In the genomic region with DNA sequence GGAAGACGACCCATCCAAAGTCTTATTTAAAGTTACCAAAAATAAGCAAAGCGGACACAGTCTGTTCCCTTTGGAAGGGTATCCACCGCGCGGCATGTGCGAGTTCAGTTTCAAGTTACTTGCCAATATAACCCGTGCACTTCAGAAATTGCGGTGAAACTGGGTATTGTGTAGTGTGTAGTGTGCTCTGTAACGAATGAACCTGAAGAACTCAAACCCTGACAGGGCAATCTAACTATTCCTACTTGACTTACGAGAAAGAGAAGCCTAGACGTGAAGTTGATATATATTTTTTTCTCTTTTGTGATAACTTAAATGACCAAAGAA, we compare ENCODE assay signal across 8 cellular contexts. TPM values are rescaled to one million over a fixed set of nuclear protein-coding genes. Genes with fewer than 3 reads are reported as not detected.
DNase-seq lines count a peak whose midpoint lies in the region; ATAC-seq and TF ChIP-seq lines count a peak whose summit lies in the region.

No MANE protein-coding gene starts in this region.

- no peaks in the 10 kb centered on the region for H3K27me3 ChIP-seq in right cardiac atrium (ENCODE audit: control insufficient read depth, insufficient read depth)

- peak; percentile 51 for DNase-seq in NCI-H748 (lab: John Stamatoyannopoulos, UW; ENCODE audit: unreplicated experiment)
- no peak for DNase-seq in NCI-H748 treated with DMSO at 0.1 percent for 48 hours (lab: John Stamatoyannopoulos, UW)
- DNase-seq in activated CD8-positive, alpha-beta T cell treated with anti-CD3 and anti-CD28 coated beads for 36 hours = peak; percentile 64
- DNase-seq in right cardiac atrium = no peak
- peak; percentile 60 for DNase-seq in stimulated activated CD8-positive, alpha-beta memory T cell treated with anti-CD3 and anti-CD28 coated beads, Interleukin-4, amount 100 ng/mL, for 48 hours
- DNase-seq in effector CD8-positive, alpha-beta T cell (lab: John Stamatoyannopoulos, UW) = no peak
- no peak for DNase-seq in cortex of kidney (lab: John Stamatoyannopoulos, UW)
- DNase-seq in cerebellum (ENCODE audit: low spot score) = no peak

- peaks cover 16% of the 10 kb centered on the region for H3K36me3 Mint-ChIP-seq in activated CD8-positive, alpha-beta T cell treated with anti-CD3 and anti-CD28 coated beads for 36 hours (ENCODE audit: low read depth)

- peak overlapping the region; percentile 95 for H3K4me3 ChIP-seq in right cardiac atrium (ENCODE audit: low read length)

- H3K4me1 Mint-ChIP-seq in activated CD8-positive, alpha-beta T cell treated with anti-CD3 and anti-CD28 coated beads for 36 hours (ENCODE audit: low read depth) = peaks cover 54% of the 10 kb centered on the region

- 6% methylated on average over 11 of the region's 11 CpGs for WGBS in right cardiac atrium

- no peak for ATAC-seq in activated CD8-positive, alpha-beta T cell treated with anti-CD3 and anti-CD28 coated beads for 36 hours
- ATAC-seq in right cardiac atrium = no peak

- intact Hi-C loops in activated CD8-positive, alpha-beta T cell treated with anti-CD3 and anti-CD28 coated beads for 36 hours (cut with micrococcal nuclease) = loop anchor here (5.0 to 10.0 kb wide), 4 partner anchors 96 to 364 kb away; partner anchors contain the start of gene PJA2
- intact Hi-C loops in right cardiac atrium (cut with DNase I) = no loop called here

- POLR2A ChIA-PET in activated CD8-positive, alpha-beta T cell treated with anti-CD3 and anti-CD28 coated beads for 36 hours (lab: Charles Lee) = interaction anchor here (1.1 to 2.5 kb wide), 4 partner anchors 16 to 281 kb away, joined by 3 to 6 read pairs (median 4); partner anchors contain the start of gene PJA2

- peak overlapping the region; percentile 93 for H3K27ac Mint-ChIP-seq in activated CD8-positive, alpha-beta T cell treated with anti-CD3 and anti-CD28 coated beads for 36 hours

- peak; percentile 19 for TF ChIP-seq CTCF in activated CD8-positive, alpha-beta T cell treated with anti-CD3 and anti-CD28 coated beads for 36 hours (IDR thresholded peaks at IDR 0.05)

- H3K9me3 Mint-ChIP-seq in activated CD8-positive, alpha-beta T cell treated with anti-CD3 and anti-CD28 coated beads for 36 hours = peaks cover 1% of the 10 kb centered on the region

- H3K27me3 Mint-ChIP-seq in activated CD8-positive, alpha-beta T cell treated with anti-CD3 and anti-CD28 coated beads for 36 hours = no peaks in the 10 kb centered on the region

- H3K4me1 ChIP-seq in right cardiac atrium (ENCODE audit: control insufficient read depth, insufficient read depth, low read length) = peaks cover 2% of the 10 kb centered on the region

- H3K4me3 Mint-ChIP-seq in activated CD8-positive, alpha-beta T cell treated with anti-CD3 and anti-CD28 coated beads for 36 hours = peak overlapping the region; percentile 91

- no peaks in the 10 kb centered on the region for H3K9me3 ChIP-seq in right cardiac atrium (ENCODE audit: control insufficient read depth, low read length)

- H3K27ac ChIP-seq in right cardiac atrium (ENCODE audit: low read length) = no peak overlapping the region

- CTCF ChIA-PET in activated CD8-positive, alpha-beta T cell treated with anti-CD3 and anti-CD28 coated beads for 36 hours (lab: Charles Lee) = interaction anchor here (1.5 kb wide), 1 partner anchor 95 kb away, joined by 5 read pairs; no protein-coding TSS in a partner anchor

RNA-seq across cellular contexts. Expression of gene MAN2A1, which starts 1.5 kb away (rescaled TPM):
- total RNA-seq in activated CD8-positive, alpha-beta T cell treated with anti-CD3 and anti-CD28 coated beads for 36 hours = 10 to 100 TPM; 29.9 to 30.6 TPM
- total RNA-seq in right cardiac atrium (10 to 100 TPM in 1 of 4 donors, 1 to 10 TPM in 3; 9.4 to 10.1 (median 9.6) TPM), cerebellum (56.5 TPM)
- 2.9 TPM for polyA plus RNA-seq in right cardiac atrium

Comparison
In these comparisons a context has a peak if more than half of its experiments do, and no peak if none do; other contexts are left out.
1. DNase-seq: peak in NCI-H748 (single experiment), activated CD8-positive, alpha-beta T cell treated with anti-CD3 and anti-CD28 coated beads for 36 hours (single experiment) and stimulated activated CD8-positive, alpha-beta memory T cell treated with anti-CD3 and anti-CD28 coated beads, Interleukin-4, amount 100 ng/mL, for 48 hours (single experiment); none in NCI-H748 treated with DMSO at 0.1 percent for 48 hours (single experiment), right cardiac atrium (0 of 3), effector CD8-positive, alpha-beta T cell (single experiment), cortex of kidney (single experiment) and cerebellum (single experiment).